In the genomic region with DNA sequence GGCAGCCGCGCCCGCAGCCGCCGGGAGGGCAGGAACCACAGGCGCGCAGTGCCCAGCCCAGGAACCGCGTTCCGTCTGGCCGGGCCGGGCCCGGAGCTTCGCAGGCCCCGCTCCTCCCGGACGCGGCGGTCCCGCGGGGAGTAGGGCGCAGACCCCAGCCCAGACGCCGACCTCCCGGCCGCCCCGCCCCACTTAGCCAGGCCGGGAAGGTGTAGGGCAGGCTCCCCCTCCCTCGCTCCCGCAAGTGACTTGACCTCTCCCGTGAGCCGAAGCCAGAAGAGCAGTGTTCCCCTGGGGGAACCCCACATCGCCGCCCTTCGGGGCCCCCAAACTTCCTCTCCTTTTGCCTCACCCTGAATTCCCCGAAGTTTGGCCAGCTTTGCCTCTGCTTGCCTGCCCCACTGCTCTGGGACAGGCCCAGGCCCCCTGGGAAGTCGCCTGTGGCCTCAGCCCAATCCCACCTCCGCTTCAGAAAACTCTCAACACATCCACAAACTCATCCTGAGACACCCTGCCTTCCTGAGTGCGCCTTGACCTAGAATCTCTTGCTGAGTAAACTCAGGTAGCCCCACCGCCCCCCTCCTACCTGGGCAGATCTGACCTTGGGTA, we compare ENCODE assay signal across 8 cellular contexts. TPM values are rescaled to one million over a fixed set of nuclear protein-coding genes. Genes with fewer than 3 reads are reported as not detected.
A peak's percentile ranks its signal among the peaks of the same experiment; 100 is the strongest.
DNase-seq lines count a peak whose midpoint lies in the region; ATAC-seq and TF ChIP-seq lines count a peak whose summit lies in the region.

No MANE protein-coding gene starts in this region.

- peaks cover 26% of the 10 kb centered on the region for H3K27me3 Mint-ChIP-seq in activated CD8-positive, alpha-beta memory T cell treated with anti-CD3 and anti-CD28 coated beads, Interleukin-2, amount 10 ng/mL, durations not matched to agents 7 days and 5 days
- H3K27me3 Mint-ChIP-seq in T-cell: peaks cover 0 to 4% of the 10 kb centered on the region in 2 donors
- H3K27me3 Mint-ChIP-seq in stimulated activated naive CD8-positive, alpha-beta T cell treated with anti-CD3 and anti-CD28 coated beads, Interleukin-15, Interleukin-2, amounts not matched to agents 100 ng/mL and 50 ng/mL, for 24 hours: peaks cover 9% of the 10 kb centered on the region

- peak overlapping the region; percentile 73 for H3K4me3 Mint-ChIP-seq in activated CD8-positive, alpha-beta memory T cell treated with anti-CD3 and anti-CD28 coated beads, Interleukin-2, amount 10 ng/mL, durations not matched to agents 7 days and 5 days
- peak overlapping the region; percentile 89 to 93 (median 89) for H3K4me3 Mint-ChIP-seq in T-cell
- H3K4me3 Mint-ChIP-seq in stimulated activated naive CD8-positive, alpha-beta T cell treated with anti-CD3 and anti-CD28 coated beads, Interleukin-15, Interleukin-2, amounts not matched to agents 100 ng/mL and 50 ng/mL, for 24 hours: peak overlapping the region; percentile 67

- CTCF ChIA-PET in activated CD8-positive, alpha-beta memory T cell treated with anti-CD3 and anti-CD28 coated beads, Interleukin-2, amount 10 ng/mL, durations not matched to agents 7 days and 5 days (lab: Charles Lee): no interaction called here
- CTCF ChIA-PET in T-cell (lab: Charles Lee): no interaction called here

- TF ChIP-seq CTCF in fibroblast of villous mesenchyme (IDR thresholded peaks at IDR 0.05; ENCODE audit: insufficient read depth, low read depth, low read length): no peak

- POLR2A ChIA-PET in T-cell (lab: Charles Lee): no interaction called here

- H3K36me3 Mint-ChIP-seq in activated CD8-positive, alpha-beta memory T cell treated with anti-CD3 and anti-CD28 coated beads, Interleukin-2, amount 10 ng/mL, durations not matched to agents 7 days and 5 days: no peaks in the 10 kb centered on the region
- H3K36me3 Mint-ChIP-seq in T-cell: no peaks in the 10 kb centered on the region
- H3K36me3 Mint-ChIP-seq in stimulated activated naive CD8-positive, alpha-beta T cell treated with anti-CD3 and anti-CD28 coated beads, Interleukin-15, Interleukin-2, amounts not matched to agents 100 ng/mL and 50 ng/mL, for 24 hours (ENCODE audit: low read depth): no peaks in the 10 kb centered on the region

- DNase-seq in activated CD8-positive, alpha-beta memory T cell treated with anti-CD3 and anti-CD28 coated beads, Interleukin-2, amount 10 ng/mL, durations not matched to agents 7 days and 5 days: no peak
- no peak for DNase-seq in activated CD8-positive, alpha-beta memory T cell treated with anti-CD3 and anti-CD28 coated beads, Interleukin-2, amount 50 U/mL, for 48 hours
- DNase-seq in T-cell (no peak), fibroblast of villous mesenchyme (ENCODE audit: low read depth) (no peak), SIG-M5 treated with dmso at 0.1 percent for 504 hours (lab: John Stamatoyannopoulos, UW; ENCODE audit: unreplicated experiment) (no peak), NCI-H1092 (lab: John Stamatoyannopoulos, UW) (no peak), HPDE6-E6E7 (ENCODE audit: extremely low spot score) (no peak)

- H3K27ac Mint-ChIP-seq in activated CD8-positive, alpha-beta memory T cell treated with anti-CD3 and anti-CD28 coated beads, Interleukin-2, amount 10 ng/mL, durations not matched to agents 7 days and 5 days: no peak overlapping the region
- H3K27ac Mint-ChIP-seq in T-cell: peak overlapping the region; percentile 93 to 94
- peak overlapping the region; percentile 46 for H3K27ac Mint-ChIP-seq in stimulated activated naive CD8-positive, alpha-beta T cell treated with anti-CD3 and anti-CD28 coated beads, Interleukin-15, Interleukin-2, amounts not matched to agents 100 ng/mL and 50 ng/mL, for 24 hours

- peak overlapping the region; percentile 2 for H3K4me3 ChIP-seq in fibroblast of villous mesenchyme (ENCODE audit: low read depth, low read length)

- ATAC-seq in activated CD8-positive, alpha-beta memory T cell treated with anti-CD3 and anti-CD28 coated beads, Interleukin-2, amount 10 ng/mL, durations not matched to agents 7 days and 5 days: no peak
- ATAC-seq in T-cell (replicated peaks in 1 of 4): peak in 2 of 4 experiments; percentile 1 to 2

- H3K9me3 Mint-ChIP-seq in activated CD8-positive, alpha-beta memory T cell treated with anti-CD3 and anti-CD28 coated beads, Interleukin-2, amount 10 ng/mL, durations not matched to agents 7 days and 5 days (ENCODE audit: low read depth): no peaks in the 10 kb centered on the region
- no peaks in the 10 kb centered on the region for H3K9me3 Mint-ChIP-seq in T-cell
- no peaks in the 10 kb centered on the region for H3K9me3 Mint-ChIP-seq in stimulated activated naive CD8-positive, alpha-beta T cell treated with anti-CD3 and anti-CD28 coated beads, Interleukin-15, Interleukin-2, amounts not matched to agents 100 ng/mL and 50 ng/mL, for 24 hours

- peaks cover 30% of the 10 kb centered on the region for H3K4me1 Mint-ChIP-seq in activated CD8-positive, alpha-beta memory T cell treated with anti-CD3 and anti-CD28 coated beads, Interleukin-2, amount 10 ng/mL, durations not matched to agents 7 days and 5 days
- peaks cover 35 to 39% (median 38%) of the 10 kb centered on the region in 3 donors for H3K4me1 Mint-ChIP-seq in T-cell
- H3K4me1 Mint-ChIP-seq in stimulated activated naive CD8-positive, alpha-beta T cell treated with anti-CD3 and anti-CD28 coated beads, Interleukin-15, Interleukin-2, amounts not matched to agents 100 ng/mL and 50 ng/mL, for 24 hours (ENCODE audit: low read depth): peaks cover 32% of the 10 kb centered on the region

RNA-seq across cellular contexts. Expression of a gene that starts 0.5 kb away (rescaled TPM):
- 10 to 100 TPM; 15.2 to 18.3 TPM for total RNA-seq in activated CD8-positive, alpha-beta memory T cell treated with anti-CD3 and anti-CD28 coated beads, Interleukin-2, amount 10 ng/mL, durations not matched to agents 7 days and 5 days
- total RNA-seq in T-cell: 10 to 100 TPM; 63.5 to 88.8 (median 74.4) TPM
- 9.9 and 10.6 TPM in 2 replicates for total RNA-seq in fibroblast of villous mesenchyme
